Comparison of ENCODE assay signal across 23 cellular contexts in the genomic region with DNA sequence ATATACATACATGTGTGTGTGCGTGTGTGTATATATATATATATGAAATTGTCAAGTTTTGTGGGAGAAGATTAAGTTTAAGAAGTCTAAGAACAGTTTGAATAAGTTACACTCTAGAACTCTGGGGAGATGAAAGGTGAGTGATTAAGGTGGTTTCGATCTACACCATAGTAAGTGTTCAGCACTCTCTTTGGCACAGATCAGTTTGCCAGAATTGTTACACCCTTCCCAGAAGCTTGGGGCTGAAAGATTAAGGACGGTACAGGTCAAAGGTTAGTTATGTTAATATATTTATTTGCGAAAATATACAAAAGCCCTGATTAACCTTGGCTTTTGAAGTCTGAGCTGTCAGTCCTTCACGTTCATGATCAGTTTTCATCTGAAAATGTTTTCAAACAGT.
"Had no signal": no experiment of that assay in that cellular context is flagged by ENCODE, and none has a peak within 500 bp of the region (broad histone marks: within the 10 kb centered on the region; RNA-seq: fewer than 3 reads in every experiment).

No MANE protein-coding gene starts in this region.

- H3K4me1 Mint-ChIP-seq: activated CD4-positive, alpha-beta memory T cell treated with anti-CD3 and anti-CD28 coated beads, Interleukin-2, amount 10 ng/mL, durations not matched to agents 7 days and 5 days; activated CD4-positive, alpha-beta T cell treated with anti-CD3 and anti-CD28 coated beads, Interleukin-2, amount 10 ng/mL, durations not matched to agents 7 days and 5 days; activated naive CD4-positive, alpha-beta T cell treated with anti-CD3 and anti-CD28 coated beads, Interleukin-2, amount 50 U/mL, for 24 hours; memory B cell; natural killer cell; neural progenitor cell; T-helper 17 cell had no signal

- H3K27me3 ChIP-seq: gastrocnemius medialis, neural progenitor cell, right atrium auricular region, spleen, tibial nerve had no signal

- ATAC-seq: gastrocnemius medialis, natural killer cell, T-helper 17 cell had no signal

- H3K9me3 Mint-ChIP-seq: activated CD4-positive, alpha-beta memory T cell treated with anti-CD3 and anti-CD28 coated beads, Interleukin-2, amount 10 ng/mL, durations not matched to agents 7 days and 5 days; activated CD4-positive, alpha-beta T cell treated with anti-CD3 and anti-CD28 coated beads, Interleukin-2, amount 10 ng/mL, durations not matched to agents 7 days and 5 days; activated naive CD4-positive, alpha-beta T cell treated with anti-CD3 and anti-CD28 coated beads, Interleukin-2, amount 50 U/mL, for 24 hours; activated T-cell treated with anti-CD3 and anti-CD28 coated beads, Interleukin-2, amount 50 U/mL, for 24 hours; memory B cell; neural progenitor cell had no signal

- H3K27ac Mint-ChIP-seq: activated CD4-positive, alpha-beta memory T cell treated with anti-CD3 and anti-CD28 coated beads, Interleukin-2, amount 10 ng/mL, durations not matched to agents 7 days and 5 days; activated CD4-positive, alpha-beta T cell treated with anti-CD3 and anti-CD28 coated beads, Interleukin-2, amount 10 ng/mL, durations not matched to agents 7 days and 5 days; activated naive CD4-positive, alpha-beta T cell treated with anti-CD3 and anti-CD28 coated beads, Interleukin-2, amount 50 U/mL, for 24 hours; activated T-cell treated with anti-CD3 and anti-CD28 coated beads, Interleukin-2, amount 50 U/mL, for 24 hours; memory B cell; natural killer cell; neural progenitor cell; T-helper 17 cell had no signal

- H3K79me2 ChIP-seq: parathyroid adenoma had no signal

- H3K36me3 ChIP-seq: gastrocnemius medialis, neural progenitor cell, right atrium auricular region, spleen, tibial nerve had no signal

- H2AFZ ChIP-seq: neural progenitor cell, parathyroid adenoma had no signal

- H3K4me3 Mint-ChIP-seq: activated CD4-positive, alpha-beta memory T cell treated with anti-CD3 and anti-CD28 coated beads, Interleukin-2, amount 10 ng/mL, durations not matched to agents 7 days and 5 days; activated CD4-positive, alpha-beta T cell treated with anti-CD3 and anti-CD28 coated beads, Interleukin-2, amount 10 ng/mL, durations not matched to agents 7 days and 5 days; activated naive CD4-positive, alpha-beta T cell treated with anti-CD3 and anti-CD28 coated beads, Interleukin-2, amount 50 U/mL, for 24 hours; activated T-cell treated with anti-CD3 and anti-CD28 coated beads, Interleukin-2, amount 50 U/mL, for 24 hours; memory B cell; natural killer cell; neural progenitor cell; T-helper 17 cell had no signal

- H3K9me3 ChIP-seq: gastrocnemius medialis, right atrium auricular region, spleen, tibial nerve had no signal

- H3K27ac ChIP-seq: gastrocnemius medialis, neural progenitor cell, parathyroid adenoma, right atrium auricular region, spleen had no signal

- H3K36me3 Mint-ChIP-seq: activated naive CD4-positive, alpha-beta T cell treated with anti-CD3 and anti-CD28 coated beads, Interleukin-2, amount 50 U/mL, for 24 hours; memory B cell; natural killer cell; neural progenitor cell had no signal

- H3K4me1 ChIP-seq: neural progenitor cell, parathyroid adenoma, right atrium auricular region, spleen, tibial nerve had no signal

- H3K4me2 ChIP-seq: neural progenitor cell had no signal

- H3K27me3 Mint-ChIP-seq: activated naive CD4-positive, alpha-beta T cell treated with anti-CD3 and anti-CD28 coated beads, Interleukin-2, amount 50 U/mL, for 24 hours; memory B cell had no signal

- H3K4me3 ChIP-seq: gastrocnemius medialis, neural progenitor cell, right atrium auricular region, spleen, tibial nerve had no signal

- DNase-seq: activated CD4-positive, alpha-beta memory T cell treated with anti-CD3 and anti-CD28 coated beads, Interleukin-2, amount 10 ng/mL, durations not matched to agents 7 days and 5 days; activated CD4-positive, alpha-beta T cell treated with anti-CD3 and anti-CD28 coated beads, Interleukin-2, amount 10 ng/mL, durations not matched to agents 7 days and 5 days; activated CD4-positive, CD25-positive, alpha-beta regulatory T cell treated with anti-CD3 and anti-CD28 coated beads, Interleukin-2, amount 50 U/mL, for 72 hours; activated CD8-positive, alpha-beta memory T cell treated with anti-CD3 and anti-CD28 coated beads, Interleukin-2, amount 50 U/mL, for 48 hours; activated gamma-delta T cell treated with Interleukin-2 at 50 U/mL for 16 hours; activated T-cell treated with anti-CD3 and anti-CD28 coated beads, Interleukin-2, amount 50 U/mL, for 24 hours; anterior cingulate cortex; effector CD8-positive, alpha-beta T cell; gastrocnemius medialis; glutamatergic neuron; kidney; left colon; natural killer cell; occipital lobe; spleen; stimulated activated naive CD4-positive, alpha-beta T cell; T-helper 17 cell had no signal

- H3K9ac ChIP-seq: neural progenitor cell, parathyroid adenoma had no signal
